Comparison of ENCODE assay signal across 16 cellular contexts in genomic region chr7:662576-662975, GRCh38.
"Had no signal": no experiment of that assay in that cellular context is flagged by ENCODE, and none has a peak within 500 bp of the region (broad histone marks: within the 10 kb centered on the region; RNA-seq: fewer than 3 reads in every experiment).

No MANE protein-coding gene starts in this region.

- H3K9me3 ChIP-seq: esophagus muscularis mucosa, upper lobe of left lung had no signal

- H3K9me3 Mint-ChIP-seq: T-cell had no signal

- DNase-seq: activated CD4-positive, alpha-beta T cell treated with anti-CD3 and anti-CD28 coated beads, Interleukin-2, amount 50 U/mL, for 4 hours; activated CD8-positive, alpha-beta memory T cell treated with anti-CD3 and anti-CD28 coated beads, Interleukin-2, amount 50 U/mL, for 4 hours; activated naive CD4-positive, alpha-beta T cell treated with anti-CD3 and anti-CD28 coated beads, Interleukin-2, amount 50 U/mL, for 16 hours; left cardiac atrium; naive thymus-derived CD4-positive, alpha-beta T cell; stimulated activated CD4-positive, alpha-beta T cell treated with anti-CD3 and anti-CD28 coated beads, Interleukin-2, amount 100 ng/mL, for 24 hours; stimulated activated naive CD4-positive, alpha-beta T cell; T-cell; upper lobe of left lung; WERI-Rb-1 had no signal

- H3K27me3 Mint-ChIP-seq: naive thymus-derived CD4-positive, alpha-beta T cell; progenitor cell of endocrine pancreas; T-cell had no signal

- H3K27me3 ChIP-seq: dorsolateral prefrontal cortex, esophagus muscularis mucosa, upper lobe of left lung had no signal

- H3K27ac ChIP-seq: upper lobe of left lung, WERI-Rb-1 had no signal

- H3K36me3 ChIP-seq: esophagus muscularis mucosa, upper lobe of left lung, WERI-Rb-1 had no signal

- H3K4me3 Mint-ChIP-seq: naive thymus-derived CD4-positive, alpha-beta T cell; T-cell had no signal

- H3K4me1 ChIP-seq: upper lobe of left lung had no signal

- FAIRE-seq: endometrium had no signal

- H3K4me3 ChIP-seq: dorsolateral prefrontal cortex, esophagus muscularis mucosa, lung, upper lobe of left lung had no signal

- H3K27ac Mint-ChIP-seq: progenitor cell of endocrine pancreas, T-cell had no signal

- ATAC-seq: left cardiac atrium; naive thymus-derived CD4-positive, alpha-beta T cell; right cardiac atrium; T-cell had no signal
